12 cellular contexts compared by ENCODE assay signal in genomic region chr10:44587488-44588140, GRCh38.
A peak's percentile ranks its signal among the peaks of the same experiment; 100 is the strongest.
DNase-seq lines count a peak whose midpoint lies in the region; ATAC-seq, FAIRE-seq and TF ChIP-seq lines count a peak whose summit lies in the region.
"Had no signal": no experiment of that assay in that cellular context is flagged by ENCODE, and none has a peak within 500 bp of the region (broad histone marks: within the 10 kb centered on the region; RNA-seq: fewer than 3 reads in every experiment).

No MANE protein-coding gene starts in this region.

- DNase-seq in activated CD4-positive, alpha-beta T cell treated with anti-CD3 and anti-CD28 coated beads, Interleukin-2, amount 10 ng/mL, durations not matched to agents 24 days and 14 days: peak; percentile 34
- DNase-seq in activated CD4-positive, alpha-beta T cell treated with anti-CD3 and anti-CD28 coated beads for 36 hours: no peak
- DNase-seq in islet precursor cell (peak; percentile 44), omental fat pad (ENCODE audit: low spot score) (no peak), urothelium cell line (ENCODE audit: low spot score) (no peak), MCF 10A (ENCODE audit: unreplicated experiment) (no peak), NCI-H1694 (lab: John Stamatoyannopoulos, UW) (no peak), COLO668 (lab: John Stamatoyannopoulos, UW; ENCODE audit: unreplicated experiment) (no peak)
- DNase-seq: CD8-positive, alpha-beta memory T cell; DMS53; HCEC 1CT had no signal

- no peaks in the 10 kb centered on the region for H3K9me3 Mint-ChIP-seq in activated CD4-positive, alpha-beta T cell treated with anti-CD3 and anti-CD28 coated beads, Interleukin-2, amount 10 ng/mL, durations not matched to agents 24 days and 14 days
- no peaks in the 10 kb centered on the region for H3K9me3 Mint-ChIP-seq in activated CD4-positive, alpha-beta T cell treated with anti-CD3 and anti-CD28 coated beads for 36 hours (ENCODE audit: low read depth)
- H3K9me3 Mint-ChIP-seq in MCF 10A (ENCODE audit: unreplicated experiment): no peaks in the 10 kb centered on the region
- H3K9me3 Mint-ChIP-seq: CD8-positive, alpha-beta memory T cell had no signal

- ATAC-seq in activated CD4-positive, alpha-beta T cell treated with anti-CD3 and anti-CD28 coated beads for 36 hours: no peak
- ATAC-seq in omental fat pad (ENCODE audit: low FRiP score): peak; percentile 25

- TF ChIP-seq CTCF in omental fat pad (IDR thresholded peaks at IDR 0.05): no peak
- no peak for TF ChIP-seq CTCF in MCF 10A (IDR thresholded peaks at IDR 0.05; ENCODE audit: unreplicated experiment)

- H3K4me1 Mint-ChIP-seq in activated CD4-positive, alpha-beta T cell treated with anti-CD3 and anti-CD28 coated beads, Interleukin-2, amount 10 ng/mL, durations not matched to agents 24 days and 14 days: no peaks in the 10 kb centered on the region
- no peaks in the 10 kb centered on the region for H3K4me1 Mint-ChIP-seq in activated CD4-positive, alpha-beta T cell treated with anti-CD3 and anti-CD28 coated beads for 36 hours
- H3K4me1 Mint-ChIP-seq in MCF 10A (ENCODE audit: insufficient read depth, unreplicated experiment): no peaks in the 10 kb centered on the region
- H3K4me1 Mint-ChIP-seq: CD14-positive monocyte; CD8-positive, alpha-beta memory T cell had no signal

- POLR2A ChIA-PET in activated CD4-positive, alpha-beta T cell treated with anti-CD3 and anti-CD28 coated beads for 36 hours (lab: Charles Lee): no interaction called here
- POLR2A ChIA-PET in MCF 10A (lab: Yijun Ruan, JAX): no interaction called here

- peak; percentile 52 for FAIRE-seq in urothelium cell line (lab: Jason Lieb, UNC)

- no peaks in the 10 kb centered on the region for H3K36me3 Mint-ChIP-seq in activated CD4-positive, alpha-beta T cell treated with anti-CD3 and anti-CD28 coated beads, Interleukin-2, amount 10 ng/mL, durations not matched to agents 24 days and 14 days (ENCODE audit: low read depth)
- H3K36me3 Mint-ChIP-seq in activated CD4-positive, alpha-beta T cell treated with anti-CD3 and anti-CD28 coated beads for 36 hours (ENCODE audit: low read depth): no peaks in the 10 kb centered on the region
- H3K36me3 Mint-ChIP-seq in MCF 10A (ENCODE audit: insufficient read depth, unreplicated experiment): no peaks in the 10 kb centered on the region
- H3K36me3 Mint-ChIP-seq: CD14-positive monocyte; CD8-positive, alpha-beta memory T cell had no signal

- BruUV-seq in MCF 10A (replicated peaks; lab: Mats Ljungman, UMichigan): no TSS peak

- H3K27me3 Mint-ChIP-seq in activated CD4-positive, alpha-beta T cell treated with anti-CD3 and anti-CD28 coated beads, Interleukin-2, amount 10 ng/mL, durations not matched to agents 24 days and 14 days: no peaks in the 10 kb centered on the region
- peaks cover 6% of the 10 kb centered on the region for H3K27me3 Mint-ChIP-seq in activated CD4-positive, alpha-beta T cell treated with anti-CD3 and anti-CD28 coated beads for 36 hours
- H3K27me3 Mint-ChIP-seq in MCF 10A (ENCODE audit: insufficient read depth, unreplicated experiment): peaks cover 16% of the 10 kb centered on the region

- H3K27ac Mint-ChIP-seq in activated CD4-positive, alpha-beta T cell treated with anti-CD3 and anti-CD28 coated beads, Interleukin-2, amount 10 ng/mL, durations not matched to agents 24 days and 14 days: no peak overlapping the region
- no peak overlapping the region for H3K27ac Mint-ChIP-seq in activated CD4-positive, alpha-beta T cell treated with anti-CD3 and anti-CD28 coated beads for 36 hours
- no peak overlapping the region for H3K27ac Mint-ChIP-seq in MCF 10A (ENCODE audit: low read depth, unreplicated experiment)
- H3K27ac Mint-ChIP-seq: CD14-positive monocyte; CD8-positive, alpha-beta memory T cell had no signal

- CTCF ChIA-PET in activated CD4-positive, alpha-beta T cell treated with anti-CD3 and anti-CD28 coated beads for 36 hours (lab: Charles Lee): no interaction called here
- CTCF ChIA-PET in MCF 10A (lab: Yijun Ruan, JAX): no interaction called here

- H3K4me3 Mint-ChIP-seq in activated CD4-positive, alpha-beta T cell treated with anti-CD3 and anti-CD28 coated beads, Interleukin-2, amount 10 ng/mL, durations not matched to agents 24 days and 14 days: no peak overlapping the region
- H3K4me3 Mint-ChIP-seq in activated CD4-positive, alpha-beta T cell treated with anti-CD3 and anti-CD28 coated beads for 36 hours: no peak overlapping the region
- no peak overlapping the region for H3K4me3 Mint-ChIP-seq in MCF 10A (ENCODE audit: unreplicated experiment)
- H3K4me3 Mint-ChIP-seq: CD14-positive monocyte; CD8-positive, alpha-beta memory T cell had no signal

- intact Hi-C loops in activated CD4-positive, alpha-beta T cell treated with anti-CD3 and anti-CD28 coated beads, Interleukin-2, amount 10 ng/mL, durations not matched to agents 24 days and 14 days (cut with micrococcal nuclease): no loop called here
- intact Hi-C loops in activated CD4-positive, alpha-beta T cell treated with anti-CD3 and anti-CD28 coated beads for 36 hours (cut with DNase I, micrococcal nuclease): no loop called here
- intact Hi-C loops in MCF 10A (cut with micrococcal nuclease): no loop called here

Comparison
In these comparisons a context has a peak if more than half of its experiments do, and no peak if none do; other contexts are left out.
1. DNase-seq: peak in activated CD4-positive, alpha-beta T cell treated with anti-CD3 and anti-CD28 coated beads, Interleukin-2, amount 10 ng/mL, durations not matched to agents 24 days and 14 days (single experiment) and islet precursor cell (single experiment); none in activated CD4-positive, alpha-beta T cell treated with anti-CD3 and anti-CD28 coated beads for 36 hours (single experiment), omental fat pad (single experiment), urothelium cell line (single experiment), MCF 10A (single experiment), NCI-H1694 (single experiment) and COLO668 (single experiment).